8 cellular contexts compared by ENCODE assay signal in genomic region chr2:110674620-110675555, GRCh38. TPM values are rescaled to one million over a fixed set of nuclear protein-coding genes. Genes with fewer than 3 reads are reported as not detected.
A peak's percentile ranks its signal among the peaks of the same experiment; 100 is the strongest.
DNase-seq lines count a peak whose midpoint lies in the region; ATAC-seq and TF ChIP-seq lines count a peak whose summit lies in the region.

No MANE protein-coding gene starts in this region.

- H3K27ac ChIP-seq in foreskin keratinocyte: no peak overlapping the region
- peak overlapping the region in 2 of 4 donors; percentile 5 to 23 for H3K27ac ChIP-seq in transverse colon

- H3K27me3 ChIP-seq in foreskin keratinocyte: no peaks in the 10 kb centered on the region
- H3K27me3 ChIP-seq in transverse colon: no peaks in the 10 kb centered on the region

- in situ Hi-C loops in transverse colon (cut with MboI; ENCODE audit: low pct_ligation_motif_present in 1 of 4, low pct_unique_long_range_greater_than_20kb in 1 of 4, low sequenced_read_pairs in 3 of 4): no loop called here

- 48 to 65% methylated on average over 4 to 7 of the region's 7 CpGs for WGBS in transverse colon (ENCODE audit: low coverage in 1 of 2), 2 donors

- H3K9me3 ChIP-seq in transverse colon: no peaks in the 10 kb centered on the region

- no peaks in the 10 kb centered on the region for H3K27me3 Mint-ChIP-seq in T-helper 1 cell treated with Interleukin-12 subunit alpha and Interleukin-12 subunit beta and Interleukin-4 antibody, amounts not matched to agents 30 μg/mL and 1 μg/mL, for 36 hours (ENCODE audit: low read depth)

- H3K4me1 Mint-ChIP-seq in T-helper 1 cell treated with Interleukin-12 subunit alpha and Interleukin-12 subunit beta and Interleukin-4 antibody, amounts not matched to agents 30 μg/mL and 1 μg/mL, for 36 hours (ENCODE audit: low read depth): peaks cover 45% of the 10 kb centered on the region

- H3K4me1 ChIP-seq in foreskin keratinocyte (peaks cover 19% of the 10 kb centered on the region), transverse colon (peaks cover 0 to 31% (median 15%) of the 10 kb centered on the region in 4 donors)

- TF ChIP-seq CTCF in GM12864 (IDR thresholded peaks at IDR 0.05; ENCODE audit: low read depth, low read length, missing control alignments) (no peak), foreskin keratinocyte (conservative IDR thresholded peaks at IDR 0.05) (no peak), transverse colon (IDR thresholded peaks at IDR 0.05) (no peak)

- H3K36me3 Mint-ChIP-seq in T-helper 1 cell treated with Interleukin-12 subunit alpha and Interleukin-12 subunit beta and Interleukin-4 antibody, amounts not matched to agents 30 μg/mL and 1 μg/mL, for 36 hours (ENCODE audit: low read depth): peaks cover 22% of the 10 kb centered on the region

- no peaks in the 10 kb centered on the region for H3K9me3 Mint-ChIP-seq in T-helper 1 cell treated with Interleukin-12 subunit alpha and Interleukin-12 subunit beta and Interleukin-4 antibody, amounts not matched to agents 30 μg/mL and 1 μg/mL, for 36 hours

- no peaks in the 10 kb centered on the region for H3K36me3 ChIP-seq in transverse colon

- TF ChIP-seq EP300 in transverse colon (IDR thresholded peaks at IDR 0.05; ENCODE audit: low read depth): no peak

- DNase-seq in GM12864 (ENCODE audit: low read depth) (peak; percentile 96), foreskin keratinocyte (peak; percentile 38 to 51), transverse colon (peak; percentile 62), ureter (ENCODE audit: low spot score) (no peak), NCI-H345 (lab: John Stamatoyannopoulos, UW) (no peak)

- H3K4me3 ChIP-seq in GM12864 (ENCODE audit: low read depth, low read length): peak overlapping the region; percentile 47
- H3K4me3 ChIP-seq in transverse colon: no peak overlapping the region

- no peak for TF ChIP-seq POLR2A in transverse colon (IDR thresholded peaks at IDR 0.05)

- peak overlapping the region; percentile 82 for H3K4me3 Mint-ChIP-seq in T-helper 1 cell treated with Interleukin-12 subunit alpha and Interleukin-12 subunit beta and Interleukin-4 antibody, amounts not matched to agents 30 μg/mL and 1 μg/mL, for 36 hours

- peak; percentile 81 for ATAC-seq in GM21367 (IDR thresholded peaks at IDR 0.05; ENCODE audit: unreplicated experiment)
- peak; percentile 87 for ATAC-seq in HG03520 (IDR thresholded peaks at IDR 0.05; ENCODE audit: unreplicated experiment)
- ATAC-seq in foreskin keratinocyte: peak; percentile 87

- intact Hi-C loops in transverse colon (cut with DNase I; ENCODE audit: low total_unique reads): no loop called here

- peak overlapping the region; percentile 82 for H3K27ac Mint-ChIP-seq in T-helper 1 cell treated with Interleukin-12 subunit alpha and Interleukin-12 subunit beta and Interleukin-4 antibody, amounts not matched to agents 30 μg/mL and 1 μg/mL, for 36 hours

RNA-seq across cellular contexts. Expression of gene BUB1, which starts 3.0 kb away (rescaled TPM):
- total RNA-seq in foreskin keratinocyte (45.3 and 55.9 TPM in 2 replicates), transverse colon (10 to 100 TPM in 1 of 4 donors, 1 to 10 TPM in 3; 1.3 to 15.1 (median 4.0) TPM), ureter (1.4 TPM)
- polyA plus RNA-seq in foreskin keratinocyte: 13.8 and 21.0 TPM in 2 replicates

RNA-seq across cellular contexts. Expression of gene ACOXL, which starts 57.5 kb away (rescaled TPM):
- total RNA-seq in foreskin keratinocyte: 0.51 and 0.85 TPM in 2 replicates
- 0.19 and 0.49 TPM in 2 replicates for polyA plus RNA-seq in foreskin keratinocyte
- total RNA-seq in transverse colon: 1 to 10 TPM in 2 of 4 donors, under 1 TPM in 1, not detected in 1; 0.55 to 5.2 (median 1.1) TPM
- total RNA-seq in ureter: 52.7 TPM

Comparison
In these comparisons a context has a peak if more than half of its experiments do, and no peak if none do; other contexts are left out.
1. DNase-seq: peak in GM12864 (single experiment), foreskin keratinocyte (2 of 2) and transverse colon (single experiment); none in ureter (single experiment) and NCI-H345 (single experiment).
2. Peak in every context shown above with its lines, with median percentiles within 50 percentile points of each other: ATAC-seq.